In the genomic region with DNA sequence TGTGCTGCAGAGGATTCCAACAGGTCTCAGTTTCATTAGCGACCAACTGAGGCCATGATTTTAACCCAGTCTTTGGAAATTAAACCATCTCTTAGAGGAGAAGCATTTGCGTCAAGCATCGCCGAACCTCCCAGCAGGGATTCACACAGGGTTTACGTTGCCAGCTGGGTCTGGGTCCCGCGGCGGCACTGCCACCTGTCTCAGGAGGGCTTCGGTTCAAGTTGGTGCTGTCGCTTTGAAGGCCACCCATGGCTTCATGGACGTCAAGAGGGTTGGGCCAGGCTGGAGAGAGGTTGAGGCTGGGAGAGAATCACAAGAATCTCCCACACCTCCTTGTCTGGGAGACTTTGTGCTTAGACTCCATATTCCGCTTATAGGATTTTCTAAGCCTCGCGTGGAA, we compare ENCODE assay signal across 30 cellular contexts. TPM values are rescaled to one million over a fixed set of nuclear protein-coding genes. Genes with fewer than 3 reads are reported as not detected.
DNase-seq lines count a peak whose midpoint lies in the region; TF ChIP-seq lines count a peak whose summit lies in the region.
"Had no signal": no experiment of that assay in that cellular context is flagged by ENCODE, and none has a peak within 500 bp of the region (broad histone marks: within the 10 kb centered on the region; RNA-seq: fewer than 3 reads in every experiment).

No MANE protein-coding gene starts in this region.

- H3K4me1 Mint-ChIP-seq in H9, result peaks cover 26 to 31% of the 10 kb centered on the region in 2 experiments
- peaks cover 4% of the 10 kb centered on the region for H3K4me1 Mint-ChIP-seq in progenitor cell of endocrine pancreas (ENCODE audit: low read depth)
- H3K4me1 Mint-ChIP-seq: naive thymus-derived CD8-positive, alpha-beta T cell had no signal

- H2BK120ac ChIP-seq in H9 (ENCODE audit: low read depth, low read length, poor library complexity, severe bottlenecking), result no peak overlapping the region

- H2BK20ac ChIP-seq in H9 (ENCODE audit: low read depth, low read length, poor library complexity, severe bottlenecking), result no peak overlapping the region

- H4K91ac ChIP-seq in H9 (ENCODE audit: insufficient read length, low read depth, low read length), result no peak overlapping the region

- H4K20me1 ChIP-seq in H9 (ENCODE audit: control insufficient read depth, insufficient read depth, insufficient read length), result no peaks in the 10 kb centered on the region

- no peak overlapping the region for H3K4ac ChIP-seq in H9 (ENCODE audit: low read depth, low read length)

- no peak for TF ChIP-seq CTCF in H9 (conservative IDR thresholded peaks at IDR 0.05)
- TF ChIP-seq CTCF in esophagus muscularis mucosa (IDR thresholded peaks at IDR 0.05), result no peak
- TF ChIP-seq CTCF in progenitor cell of endocrine pancreas (IDR thresholded peaks at IDR 0.05; ENCODE audit: unreplicated experiment), result no peak

- no peak overlapping the region for H3K23ac ChIP-seq in H9 (ENCODE audit: insufficient read length, low read depth, low read length)

- H3K9me3 ChIP-seq in H9 (ENCODE audit: control insufficient read depth, low read depth, low read length), result no peaks in the 10 kb centered on the region
- H3K9me3 ChIP-seq in esophagus muscularis mucosa, result no peaks in the 10 kb centered on the region
- H3K9me3 ChIP-seq: BE2C, HAP-1 had no signal

- H3K18ac ChIP-seq in H9 (ENCODE audit: insufficient read length, low read depth, low read length), result no peak overlapping the region

- H3K4me3 Mint-ChIP-seq in H9, result no peak overlapping the region
- H3K4me3 Mint-ChIP-seq in progenitor cell of endocrine pancreas (ENCODE audit: low read depth), result no peak overlapping the region
- H3K4me3 Mint-ChIP-seq: activated naive CD8-positive, alpha-beta T cell; CD8-positive, alpha-beta T cell; effector memory CD8-positive, alpha-beta T cell; naive thymus-derived CD8-positive, alpha-beta T cell; stimulated activated naive CD8-positive, alpha-beta T cell treated with anti-CD3 and anti-CD28 coated beads, Interleukin-15, Interleukin-2, amounts not matched to agents 100 ng/mL and 50 ng/mL, for 24 hours; T-helper 1 cell treated with Interleukin-12 subunit alpha and Interleukin-12 subunit beta and Interleukin-4 antibody, amounts not matched to agents 30 μg/mL and 1 μg/mL, for 36 hours had no signal

- no peak overlapping the region for H3K4me3 ChIP-seq in esophagus muscularis mucosa
- H3K4me3 ChIP-seq: HAP-1, skin epidermis had no signal

- TF ChIP-seq EP300 in esophagus muscularis mucosa (IDR thresholded peaks at IDR 0.05), result no peak

- peaks cover 0 to 4% (median 3%) of the 10 kb centered on the region in 3 experiments; a peak in 2 of 7 replicates for H3K36me3 Mint-ChIP-seq in H9 (ENCODE audit: insufficient read depth in 1 of 3, low read depth in 3 of 3)
- no peaks in the 10 kb centered on the region for H3K36me3 Mint-ChIP-seq in progenitor cell of endocrine pancreas (ENCODE audit: insufficient read depth)
- H3K36me3 Mint-ChIP-seq: activated naive CD8-positive, alpha-beta T cell; CD8-positive, alpha-beta T cell; naive thymus-derived CD8-positive, alpha-beta T cell had no signal

- no peak overlapping the region for H4K5ac ChIP-seq in H9 (ENCODE audit: insufficient read length, low read depth, low read length)

- H3K79me2 ChIP-seq in H9 (ENCODE audit: insufficient read depth, low read length), result no peaks in the 10 kb centered on the region

- H3K4me1 ChIP-seq in H9 (ENCODE audit: insufficient read depth, low read length) (no peaks in the 10 kb centered on the region), esophagus muscularis mucosa (no peaks in the 10 kb centered on the region)
- H3K4me1 ChIP-seq: BE2C, HAP-1 had no signal

- no peak for TF ChIP-seq POLR2A in esophagus muscularis mucosa (IDR thresholded peaks at IDR 0.05; ENCODE audit: low read depth)

- peak; percentile 0 for DNase-seq in 8988T
- peak; percentile 25 for DNase-seq in H9
- DNase-seq in esophagus muscularis mucosa (ENCODE audit: extremely low spot score), result peak; percentile 74
- peak; percentile 2 for DNase-seq in progenitor cell of endocrine pancreas (ENCODE audit: low spot score, unreplicated experiment)
- no peak for DNase-seq in putamen (ENCODE audit: low spot score)
- DNase-seq in RPMI8226, result no peak
- DNase-seq in GM03348 (ENCODE audit: low spot score), result no peak
- DNase-seq: activated T-cell treated with anti-CD3 and anti-CD28 coated beads for 4 hours; BE2C; DMS 273 treated with DMSO at 0.1 percent for 48 hours; effector memory CD8-positive, alpha-beta T cell; glutamatergic neuron; MV-4-11; NCI-H1436; NCI-H2081 treated with DMSO at 0.1 percent for 48 hours; NCI-H2227 treated with DMSO at 0.1 percent for 48 hours; NCI-H526; occipital lobe; PC-3; Right ventricle myocardium superior; stimulated activated CD4-positive, alpha-beta T cell treated with anti-CD3 and anti-CD28 coated beads, Interleukin-1b, Interleukin-23, amount 100 ng/mL, for 48 hours had no signal

- no peak overlapping the region for H3K4me2 ChIP-seq in H9 (ENCODE audit: insufficient read depth, insufficient read length, low read length)

- no peak overlapping the region for H4K8ac ChIP-seq in H9 (replicated peaks; ENCODE audit: insufficient read length, low read depth, low read length)

- no peak overlapping the region for H2BK15ac ChIP-seq in H9 (ENCODE audit: low read depth, low read length)

- intact Hi-C loops in esophagus muscularis mucosa (cut with DNase I), result no loop called here

- WGBS in H9 (ENCODE audit: extremely low coverage, insufficient read length, low lambda C conversion rate), result no CpG with 5 or more reads among the region's 14 CpGs
- 93% methylated on average over 14 of the region's 14 CpGs for WGBS in esophagus muscularis mucosa

- no peaks in the 10 kb centered on the region for H3K36me3 ChIP-seq in esophagus muscularis mucosa
- H3K36me3 ChIP-seq: BE2C, HAP-1 had no signal

- no peaks in the 10 kb centered on the region for H3K79me1 ChIP-seq in H9 (ENCODE audit: insufficient read depth, low read depth, low read length, poor library complexity, severe bottlenecking)

- H2AFZ ChIP-seq in H9 (ENCODE audit: low read length), result no peak overlapping the region

- no peak overlapping the region; the same call in 1 of the 2 replicates for H3K14ac ChIP-seq in H9 (ENCODE audit: insufficient read depth, low read length)

- H3T11ph ChIP-seq in H9 (ENCODE audit: low read length), result no peak overlapping the region

- H2BK5ac ChIP-seq in H9 (ENCODE audit: insufficient read length, low read length), result no peak overlapping the region

- H3K27me3 ChIP-seq in H9 (ENCODE audit: insufficient read depth, low read length) (no peaks in the 10 kb centered on the region), esophagus muscularis mucosa (no peaks in the 10 kb centered on the region)
- H3K27me3 ChIP-seq: BE2C had no signal

- H2AK5ac ChIP-seq in H9 (ENCODE audit: insufficient read length, low read length), result no peak overlapping the region

- H3K9me3 Mint-ChIP-seq in H9, result peaks cover 3% of the 10 kb centered on the region in 2 experiments; a peak in 4 of 5 replicates
- peaks cover 3% of the 10 kb centered on the region for H3K9me3 Mint-ChIP-seq in progenitor cell of endocrine pancreas (ENCODE audit: low read depth)
- H3K9me3 Mint-ChIP-seq: CD8-positive, alpha-beta T cell; effector memory CD8-positive, alpha-beta T cell; stimulated activated naive CD8-positive, alpha-beta T cell treated with anti-CD3 and anti-CD28 coated beads, Interleukin-15, Interleukin-2, amounts not matched to agents 100 ng/mL and 50 ng/mL, for 24 hours had no signal

- H3K56ac ChIP-seq in H9 (ENCODE audit: insufficient read length, low read depth, low read length), result no peak overlapping the region

- H3K27ac Mint-ChIP-seq in H9 (no peak overlapping the region; a peak in 1 of 7 replicates), progenitor cell of endocrine pancreas (no peak overlapping the region)
- H3K27ac Mint-ChIP-seq: activated naive CD8-positive, alpha-beta T cell; CD8-positive, alpha-beta T cell; effector memory CD8-positive, alpha-beta T cell; naive thymus-derived CD8-positive, alpha-beta T cell; stimulated activated naive CD8-positive, alpha-beta T cell treated with anti-CD3 and anti-CD28 coated beads, Interleukin-15, Interleukin-2, amounts not matched to agents 100 ng/mL and 50 ng/mL, for 24 hours; T-helper 1 cell treated with Interleukin-12 subunit alpha and Interleukin-12 subunit beta and Interleukin-4 antibody, amounts not matched to agents 30 μg/mL and 1 μg/mL, for 36 hours had no signal

- H3K27ac ChIP-seq in H9 (ENCODE audit: insufficient read length, low read depth, low read length) (no peak overlapping the region), esophagus muscularis mucosa (replicated peaks in 1 of 4) (no peak overlapping the region)
- H3K27ac ChIP-seq: skin epidermis had no signal

- peaks cover 14% of the 10 kb centered on the region for H3K27me3 Mint-ChIP-seq in H9 (ENCODE audit: low read depth)
- H3K27me3 Mint-ChIP-seq in progenitor cell of endocrine pancreas, result peaks cover 35% of the 10 kb centered on the region
- H3K27me3 Mint-ChIP-seq: activated naive CD8-positive, alpha-beta T cell; stimulated activated naive CD8-positive, alpha-beta T cell treated with anti-CD3 and anti-CD28 coated beads, Interleukin-15, Interleukin-2, amounts not matched to agents 100 ng/mL and 50 ng/mL, for 24 hours had no signal

- H2BK12ac ChIP-seq in H9 (ENCODE audit: insufficient read length, low read depth, low read length), result no peak overlapping the region

- H3K9ac ChIP-seq in H9 (ENCODE audit: extremely low read depth, insufficient read length, low read length), result no peak overlapping the region

- no peaks in the 10 kb centered on the region for H3K23me2 ChIP-seq in H9 (ENCODE audit: insufficient read length, low read depth, low read length, poor library complexity, severe bottlenecking)

RNA-seq across cellular contexts. Expression of a gene that starts 43.0 kb away (rescaled TPM):
- total RNA-seq in H9 (2021) (not detected in 2 replicates), esophagus muscularis mucosa (under 1 TPM in 1 of 4 donors, not detected in 3; 0.17 TPM), progenitor cell of endocrine pancreas (not detected in 2 replicates)
- total RNA-seq: CD8-positive, alpha-beta T cell; fibroblast of villous mesenchyme; LHCN-M2; naive thymus-derived CD8-positive, alpha-beta T cell; occipital lobe; PC-3 had no signal

Comparison
In these comparisons a context has a peak if more than half of its experiments do, and no peak if none do; other contexts are left out.
1. DNase-seq: peak in 8988T (single experiment), H9 (single experiment), esophagus muscularis mucosa (single experiment) and progenitor cell of endocrine pancreas (single experiment); none in putamen (single experiment), RPMI8226 (single experiment) and GM03348 (single experiment).